33 cellular contexts compared by ENCODE assay signal in genomic region chr2:26528870-26529269, GRCh38. TPM values are rescaled to one million over a fixed set of nuclear protein-coding genes. Genes with fewer than 3 reads are reported as not detected.
"Had no signal": no experiment of that assay in that cellular context is flagged by ENCODE, and none has a peak within 500 bp of the region (broad histone marks: within the 10 kb centered on the region; RNA-seq: fewer than 3 reads in every experiment).

No MANE protein-coding gene starts in this region.

- H3K27ac ChIP-seq: brain microvascular endothelial cell, heart left ventricle, left lung, neutrophil, ovary, prostate gland, testis, vagina had no signal

- H3K4me3 Mint-ChIP-seq: activated CD4-positive, alpha-beta memory T cell treated with anti-CD3 and anti-CD28 coated beads for 36 hours; activated CD4-positive, alpha-beta T cell treated with anti-CD3 and anti-CD28 coated beads, Interleukin-2, amount 10 ng/mL, durations not matched to agents 24 days and 14 days; activated T-cell treated with anti-CD3 and anti-CD28 coated beads, Interleukin-2, amount 50 U/mL, for 72 hours; immature natural killer cell; natural killer cell treated with Interleukin-12 subunit alpha and Interleukin-12 subunit beta and Interleukin-15 and Interleukin-18, amount 100 ng/mL, for 72 hours; type B pancreatic cell had no signal

- H3K27ac Mint-ChIP-seq: activated CD4-positive, alpha-beta memory T cell treated with anti-CD3 and anti-CD28 coated beads for 36 hours; activated CD4-positive, alpha-beta T cell treated with anti-CD3 and anti-CD28 coated beads, Interleukin-2, amount 10 ng/mL, durations not matched to agents 24 days and 14 days; activated T-cell treated with anti-CD3 and anti-CD28 coated beads, Interleukin-2, amount 50 U/mL, for 72 hours; immature natural killer cell; natural killer cell treated with Interleukin-12 subunit alpha and Interleukin-12 subunit beta and Interleukin-15 and Interleukin-18, amount 100 ng/mL, for 72 hours; type B pancreatic cell had no signal

- H3K27me3 Mint-ChIP-seq: activated CD4-positive, alpha-beta memory T cell treated with anti-CD3 and anti-CD28 coated beads for 36 hours; activated CD4-positive, alpha-beta T cell treated with anti-CD3 and anti-CD28 coated beads, Interleukin-2, amount 10 ng/mL, durations not matched to agents 24 days and 14 days had no signal

- H3K36me3 Mint-ChIP-seq: activated CD4-positive, alpha-beta memory T cell treated with anti-CD3 and anti-CD28 coated beads for 36 hours; immature natural killer cell; natural killer cell treated with Interleukin-12 subunit alpha and Interleukin-12 subunit beta and Interleukin-15 and Interleukin-18, amount 100 ng/mL, for 72 hours; type B pancreatic cell had no signal

- H3K4me3 ChIP-seq: heart left ventricle, left lung, lung, mucosa of descending colon, ovary, prostate gland, smooth muscle cell, testis, vagina had no signal

- H3K27me3 ChIP-seq: brain microvascular endothelial cell, left lung, neutrophil, ovary, testis, vagina had no signal

- H3K4me2 ChIP-seq: smooth muscle cell had no signal

- H3K9me3 ChIP-seq: heart left ventricle, left lung, mucosa of descending colon, neutrophil, ovary, prostate gland, testis, vagina had no signal

- H3K4me1 Mint-ChIP-seq: activated CD4-positive, alpha-beta T cell treated with anti-CD3 and anti-CD28 coated beads, Interleukin-2, amount 10 ng/mL, durations not matched to agents 24 days and 14 days; immature natural killer cell had no signal

- H3K9me3 Mint-ChIP-seq: activated CD4-positive, alpha-beta memory T cell treated with anti-CD3 and anti-CD28 coated beads for 36 hours; activated CD4-positive, alpha-beta T cell treated with anti-CD3 and anti-CD28 coated beads, Interleukin-2, amount 10 ng/mL, durations not matched to agents 24 days and 14 days; activated T-cell treated with anti-CD3 and anti-CD28 coated beads, Interleukin-2, amount 50 U/mL, for 72 hours; immature natural killer cell; natural killer cell treated with Interleukin-12 subunit alpha and Interleukin-12 subunit beta and Interleukin-15 and Interleukin-18, amount 100 ng/mL, for 72 hours; type B pancreatic cell had no signal

- H3K4me1 ChIP-seq: left lung, prostate gland, testis, vagina had no signal

- H3K36me3 ChIP-seq: brain microvascular endothelial cell, heart left ventricle, left lung, neutrophil, ovary, prostate gland, vagina had no signal

- DNase-seq: activated CD4-positive, alpha-beta memory T cell treated with anti-CD3 and anti-CD28 coated beads for 36 hours; activated CD4-positive, alpha-beta T cell treated with anti-CD3 and anti-CD28 coated beads, Interleukin-2, amount 10 ng/mL, durations not matched to agents 24 days and 14 days; activated CD4-positive, CD25-positive, alpha-beta regulatory T cell treated with anti-CD3 and anti-CD28 coated beads, Interleukin-2, amount 50 U/mL, for 72 hours; activated CD8-positive, alpha-beta memory T cell treated with anti-CD3 and anti-CD28 coated beads, Interleukin-2, amount 50 U/mL, for 4 hours; activated naive CD4-positive, alpha-beta T cell treated with anti-CD3 and anti-CD28 coated beads, Interleukin-2, amount 50 U/mL, for 16 hours; activated T-cell treated with anti-CD3 and anti-CD28 coated beads, Interleukin-2, amount 50 U/mL, for 72 hours; amniotic stem cell; brain microvascular endothelial cell; cortex of kidney; foreskin fibroblast; hypothalamus; immature natural killer cell; mesendoderm; mucosa of descending colon; retina; stimulated activated CD4-positive, alpha-beta T cell treated with anti-CD3 and anti-CD28 coated beads, Interleukin-15, amount 100 ng/mL, for 24 hours; stimulated activated naive CD4-positive, alpha-beta T cell; T-helper 2 cell; testis had no signal

RNA-seq across cellular contexts. Expression of gene OTOF, which starts 50.9 kb away (rescaled TPM):
- total RNA-seq: astrocyte, cardiac septum, chondrocyte, esophagus mucosa, smooth muscle cell had no signal
